8 cellular contexts compared by ENCODE assay signal in the genomic region with DNA sequence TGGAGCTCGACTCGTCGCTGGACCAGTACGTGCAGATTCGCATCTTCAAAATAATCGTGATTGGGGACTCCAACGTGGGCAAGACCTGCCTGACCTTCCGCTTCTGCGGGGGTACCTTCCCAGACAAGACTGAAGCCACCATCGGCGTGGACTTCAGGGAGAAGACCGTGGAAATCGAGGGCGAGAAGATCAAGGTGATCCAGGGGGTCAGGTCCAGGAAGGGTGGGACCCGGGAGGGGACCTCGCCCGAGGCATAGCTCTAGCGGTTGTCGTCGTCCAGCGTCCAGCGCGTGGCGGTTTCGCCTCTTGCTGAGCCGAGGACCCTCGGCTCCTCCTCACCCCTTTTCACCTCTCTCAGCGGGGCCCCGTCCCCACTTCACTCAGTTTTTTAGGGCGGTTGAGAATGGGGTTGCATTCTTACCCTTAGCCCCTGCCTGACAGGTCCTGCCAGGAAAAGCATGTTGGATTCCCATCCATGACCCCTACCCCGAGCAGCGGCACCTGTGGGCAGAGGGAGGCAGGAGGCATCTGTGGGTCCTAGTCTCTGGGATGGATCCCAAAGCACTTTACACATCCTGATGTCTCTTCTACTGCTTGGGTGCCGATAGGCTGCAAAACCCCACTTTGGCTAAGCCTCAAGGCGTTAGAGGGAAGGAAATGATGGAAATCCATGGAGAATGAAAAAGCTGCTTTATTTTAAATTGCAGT. TPM values are rescaled to one million over a fixed set of nuclear protein-coding genes. Genes with fewer than 3 reads are reported as not detected.
DNase-seq lines count a peak whose midpoint lies in the region; ATAC-seq and TF ChIP-seq lines count a peak whose summit lies in the region.

No MANE protein-coding gene starts in this region.

- no peak for ATAC-seq in CD4-positive, alpha-beta T cell (ENCODE audit: poor library complexity)
- ATAC-seq in GM18858 (IDR thresholded peaks at IDR 0.05; ENCODE audit: unreplicated experiment) (no peak), GM21515 (IDR thresholded peaks at IDR 0.05; ENCODE audit: unreplicated experiment) (no peak)

- H3K9ac ChIP-seq in MM.1S (ENCODE audit: low read length) (peak overlapping the region; percentile 45; the same call in 1 of the 2 replicates), neural progenitor cell (no peak overlapping the region)

- TF ChIP-seq CTCF in CD4-positive, alpha-beta T cell (IDR thresholded peaks at IDR 0.05): no peak
- TF ChIP-seq CTCF in MM.1S (IDR thresholded peaks at IDR 0.05; ENCODE audit: low read length) (no peak), neural progenitor cell (IDR thresholded peaks at IDR 0.05) (peak; percentile 6)

- H3K36me3 ChIP-seq in MM.1S (replicated peaks; ENCODE audit: insufficient read depth, low read length): no peaks in the 10 kb centered on the region
- no peaks in the 10 kb centered on the region for H3K36me3 ChIP-seq in effector memory CD4-positive, alpha-beta T cell (ENCODE audit: control insufficient read depth, insufficient read depth, low read length)
- no peaks in the 10 kb centered on the region for H3K36me3 ChIP-seq in neural progenitor cell

- H4K20me1 ChIP-seq in MM.1S (ENCODE audit: insufficient read depth, low read length) (no peaks in the 10 kb centered on the region), neural progenitor cell (ENCODE audit: low read depth) (no peaks in the 10 kb centered on the region)

- POLR2A ChIA-PET in CD4-positive, alpha-beta T cell (lab: Charles Lee): interaction anchor here (0.9 to 2.0 kb wide), 4 partner anchors 8 to 396 kb away, joined by 4 to 5 read pairs (median 4); no protein-coding TSS in a partner anchor

- H3K4me1 ChIP-seq in MM.1S (ENCODE audit: low read length): peaks cover 49% of the 10 kb centered on the region
- H3K4me1 ChIP-seq in effector memory CD4-positive, alpha-beta T cell (ENCODE audit: control insufficient read depth, insufficient read depth, low read length, poor library complexity, severe bottlenecking): peaks cover 9% of the 10 kb centered on the region
- H3K4me1 ChIP-seq in neural progenitor cell: peaks cover 10% of the 10 kb centered on the region

- H3K9me3 ChIP-seq in CD4-positive, alpha-beta T cell (ENCODE audit: control insufficient read depth, low read length): no peaks in the 10 kb centered on the region
- H3K9me3 ChIP-seq in MM.1S (replicated peaks; ENCODE audit: insufficient read depth, low read length) (no peaks in the 10 kb centered on the region), neural progenitor cell (ENCODE audit: low read depth) (no peaks in the 10 kb centered on the region)
- no peaks in the 10 kb centered on the region for H3K9me3 ChIP-seq in effector memory CD4-positive, alpha-beta T cell (ENCODE audit: control insufficient read depth, low read length)

- H3K4me3 ChIP-seq in MM.1S (ENCODE audit: low read length) (peak overlapping the region; percentile 61; the same call in 1 of the 2 replicates), neural progenitor cell (peak overlapping the region; percentile 61)
- H3K4me3 ChIP-seq in effector memory CD4-positive, alpha-beta T cell (ENCODE audit: insufficient read depth, low read depth, low read length, poor library complexity, severe bottlenecking): peak overlapping the region; percentile 56

- H3K27ac Mint-ChIP-seq in CD4-positive, alpha-beta T cell: peak overlapping the region; percentile 91
- peak overlapping the region; percentile 19 for H3K27ac Mint-ChIP-seq in neural progenitor cell

- H3K9me2 ChIP-seq in MM.1S (replicated peaks; ENCODE audit: insufficient read depth, low read length): no peaks in the 10 kb centered on the region

- H3K79me2 ChIP-seq in MM.1S (ENCODE audit: low read length) (no peaks in the 10 kb centered on the region), neural progenitor cell (ENCODE audit: low read depth) (no peaks in the 10 kb centered on the region)

- H3K27me3 Mint-ChIP-seq in CD4-positive, alpha-beta T cell: no peaks in the 10 kb centered on the region
- peaks cover 2% of the 10 kb centered on the region for H3K27me3 Mint-ChIP-seq in neural progenitor cell (ENCODE audit: insufficient read depth, low read depth)

- peak overlapping the region; percentile 53 for H3K27ac ChIP-seq in CD4-positive, alpha-beta T cell (ENCODE audit: low read depth, low read length)
- peak overlapping the region; percentile 84; the same call in 1 of the 2 replicates for H3K27ac ChIP-seq in MM.1S (ENCODE audit: low read length)
- H3K27ac ChIP-seq in effector memory CD4-positive, alpha-beta T cell (ENCODE audit: insufficient read depth, low read length, poor library complexity, severe bottlenecking): peak overlapping the region; percentile 43
- H3K27ac ChIP-seq in neural progenitor cell: no peak overlapping the region

- H3F3A ChIP-seq in MM.1S (ENCODE audit: insufficient read depth, low read length): peaks cover 28% of the 10 kb centered on the region
- no peaks in the 10 kb centered on the region for H3F3A ChIP-seq in neural progenitor cell (ENCODE audit: low read depth)

- no peaks in the 10 kb centered on the region for H3K9me3 Mint-ChIP-seq in CD4-positive, alpha-beta T cell
- H3K9me3 Mint-ChIP-seq in neural progenitor cell: no peaks in the 10 kb centered on the region

- H2AFZ ChIP-seq in MM.1S (ENCODE audit: low read length): peak overlapping the region; percentile 58
- H2AFZ ChIP-seq in neural progenitor cell (replicated peaks): peak overlapping the region; percentile 73

- no peak for DNase-seq in CD4-positive, alpha-beta T cell
- DNase-seq in MM.1S: no peak
- DNase-seq in effector memory CD4-positive, alpha-beta T cell: no peak
- DNase-seq in neural progenitor cell (ENCODE audit: low spot score): peak; percentile 11
- no peak for DNase-seq in NCI-H510A (lab: John Stamatoyannopoulos, UW)
- no peak for DNase-seq in AG08396 (ENCODE audit: low spot score)

- CTCF ChIA-PET in CD4-positive, alpha-beta T cell (lab: Charles Lee): no interaction called here

- intact Hi-C loops in CD4-positive, alpha-beta T cell (cut with DNase I, micrococcal nuclease): loop anchor here (5.0 kb wide), 2 partner anchors 85 to 95 kb away; partner anchors contain the start of gene ZNF280C (in 1 of the 2)

- peak overlapping the region; percentile 90 for H3K4me3 Mint-ChIP-seq in CD4-positive, alpha-beta T cell
- H3K4me3 Mint-ChIP-seq in neural progenitor cell: peak overlapping the region; percentile 93

- peaks cover 49% of the 10 kb centered on the region for H3K4me1 Mint-ChIP-seq in CD4-positive, alpha-beta T cell (ENCODE audit: low read depth)
- peaks cover 43% of the 10 kb centered on the region for H3K4me1 Mint-ChIP-seq in neural progenitor cell

- peaks cover 20% of the 10 kb centered on the region for H3K36me3 Mint-ChIP-seq in CD4-positive, alpha-beta T cell (ENCODE audit: low read depth)
- H3K36me3 Mint-ChIP-seq in neural progenitor cell: no peaks in the 10 kb centered on the region

- H3K4me2 ChIP-seq in MM.1S (ENCODE audit: low read depth, low read length) (peak overlapping the region; percentile 73; the same call in 1 of the 2 replicates), neural progenitor cell (peak overlapping the region; percentile 85)

- no peaks in the 10 kb centered on the region for H3K27me3 ChIP-seq in CD4-positive, alpha-beta T cell (ENCODE audit: control insufficient read depth, insufficient read depth, low read length)
- H3K27me3 ChIP-seq in MM.1S (replicated peaks; ENCODE audit: insufficient read depth, low read length) (no peaks in the 10 kb centered on the region), neural progenitor cell (peaks cover 17% of the 10 kb centered on the region)
- no peaks in the 10 kb centered on the region for H3K27me3 ChIP-seq in effector memory CD4-positive, alpha-beta T cell (replicated peaks; ENCODE audit: control insufficient read depth, insufficient read depth, low read length, poor library complexity, severe bottlenecking)

RNA-seq across cellular contexts. Expression of gene RAB33A, which starts 0.5 kb away (rescaled TPM):
- total RNA-seq in CD4-positive, alpha-beta T cell: 10 to 100 TPM; 14.4 to 14.8 TPM
- 4.4 and 5.1 TPM in 2 replicates for total RNA-seq in neural progenitor cell (ENCODE audit: low replicate concordance)

RNA-seq across cellular contexts. Expression of gene AIFM1, which starts 6.6 kb away (rescaled TPM):
- 1 to 10 TPM; 6.1 to 6.4 TPM for total RNA-seq in CD4-positive, alpha-beta T cell
- total RNA-seq in neural progenitor cell (ENCODE audit: low replicate concordance): 26.2 and 47.7 TPM in 2 replicates
